Comparison of ENCODE assay signal across 13 cellular contexts in the genomic region with DNA sequence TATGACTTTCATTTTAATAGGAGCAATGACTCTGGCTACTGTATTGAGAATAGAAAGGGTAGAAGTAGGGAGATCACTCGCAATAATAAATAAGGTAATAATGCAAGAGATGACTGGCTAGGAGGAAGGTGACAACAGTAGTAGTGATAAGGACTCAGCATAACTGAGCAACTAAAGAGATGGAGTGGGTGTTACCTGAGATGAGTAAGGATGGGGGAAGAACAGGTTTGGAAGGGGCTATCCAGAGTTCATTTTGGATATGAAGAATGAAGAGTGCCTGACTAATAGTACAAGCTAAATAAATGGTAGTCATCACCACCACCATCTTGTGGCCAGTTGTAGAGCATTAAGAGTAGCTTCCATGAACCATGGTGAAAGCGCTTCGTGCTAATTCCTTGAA.
DNase-seq lines count a peak whose midpoint lies in the region; ATAC-seq lines count a peak whose summit lies in the region.
"Had no signal": no experiment of that assay in that cellular context is flagged by ENCODE, and none has a peak within 500 bp of the region (broad histone marks: within the 10 kb centered on the region; RNA-seq: fewer than 3 reads in every experiment).

No MANE protein-coding gene starts in this region.

- H3K4me3 Mint-ChIP-seq in activated T-cell treated with anti-CD3 and anti-CD28 coated beads, Interleukin-2, amount 50 U/mL, for 4 hours: no peak overlapping the region
- H3K4me3 Mint-ChIP-seq in stimulated activated effector memory CD8-positive, alpha-beta T cell treated with anti-CD3 and anti-CD28 coated beads, Interleukin-12 subunit alpha, Interleukin-12 subunit beta, amount 100 ng/mL, for 72 hours: no peak overlapping the region
- H3K4me3 Mint-ChIP-seq: CD4-positive, alpha-beta memory T cell; H9 had no signal

- ATAC-seq in activated T-cell treated with anti-CD3 and anti-CD28 coated beads, Interleukin-2, amount 50 U/mL, for 4 hours: peak; percentile 88 to 92
- ATAC-seq in stimulated activated effector memory CD8-positive, alpha-beta T cell treated with anti-CD3 and anti-CD28 coated beads, Interleukin-12 subunit alpha, Interleukin-12 subunit beta, amount 100 ng/mL, for 72 hours: peak; percentile 97
- no peak for ATAC-seq in GM18519 (IDR thresholded peaks at IDR 0.05; ENCODE audit: low FRiP score, unreplicated experiment)
- ATAC-seq: A549 had no signal

- peaks cover 16% of the 10 kb centered on the region for H3K9me3 Mint-ChIP-seq in activated T-cell treated with anti-CD3 and anti-CD28 coated beads, Interleukin-2, amount 50 U/mL, for 4 hours
- H3K9me3 Mint-ChIP-seq in stimulated activated effector memory CD8-positive, alpha-beta T cell treated with anti-CD3 and anti-CD28 coated beads, Interleukin-12 subunit alpha, Interleukin-12 subunit beta, amount 100 ng/mL, for 72 hours: peaks cover 17% of the 10 kb centered on the region

- H3K27ac Mint-ChIP-seq in stimulated activated effector memory CD8-positive, alpha-beta T cell treated with anti-CD3 and anti-CD28 coated beads, Interleukin-12 subunit alpha, Interleukin-12 subunit beta, amount 100 ng/mL, for 72 hours: no peak overlapping the region

- peaks cover 11% of the 10 kb centered on the region for H3K4me1 Mint-ChIP-seq in activated T-cell treated with anti-CD3 and anti-CD28 coated beads, Interleukin-2, amount 50 U/mL, for 4 hours (ENCODE audit: low read depth)
- peaks cover 16% of the 10 kb centered on the region for H3K4me1 Mint-ChIP-seq in stimulated activated effector memory CD8-positive, alpha-beta T cell treated with anti-CD3 and anti-CD28 coated beads, Interleukin-12 subunit alpha, Interleukin-12 subunit beta, amount 100 ng/mL, for 72 hours
- H3K4me1 Mint-ChIP-seq: H9 had no signal

- H3K27me3 Mint-ChIP-seq in activated T-cell treated with anti-CD3 and anti-CD28 coated beads, Interleukin-2, amount 50 U/mL, for 4 hours (ENCODE audit: low read depth): no peaks in the 10 kb centered on the region
- H3K27me3 Mint-ChIP-seq: CD4-positive, alpha-beta memory T cell had no signal

- H3K36me3 Mint-ChIP-seq in activated T-cell treated with anti-CD3 and anti-CD28 coated beads, Interleukin-2, amount 50 U/mL, for 4 hours (ENCODE audit: insufficient read depth): peaks cover 42% of the 10 kb centered on the region
- H3K36me3 Mint-ChIP-seq in stimulated activated effector memory CD8-positive, alpha-beta T cell treated with anti-CD3 and anti-CD28 coated beads, Interleukin-12 subunit alpha, Interleukin-12 subunit beta, amount 100 ng/mL, for 72 hours: peaks cover 54% of the 10 kb centered on the region

- DNase-seq in activated T-cell treated with anti-CD3 and anti-CD28 coated beads, Interleukin-2, amount 50 U/mL, for 4 hours: no peak
- no peak for DNase-seq in activated T-cell treated with anti-CD3 and anti-CD28 coated beads, Interleukin-2, amount 50 U/mL, for 48 hours
- DNase-seq in stimulated activated CD4-positive, alpha-beta T cell treated with anti-CD3 and anti-CD28 coated beads, Interleukin-4, amount 100 ng/mL, for 24 hours: peak; percentile 11
- DNase-seq in stimulated activated CD4-positive, alpha-beta T cell treated with anti-CD3 and anti-CD28 coated beads, Interleukin-15, amount 100 ng/mL, for 24 hours: no peak
- no peak for DNase-seq in stimulated activated effector memory CD8-positive, alpha-beta T cell treated with anti-CD3 and anti-CD28 coated beads, Interleukin-12 subunit alpha, Interleukin-12 subunit beta, amount 100 ng/mL, for 72 hours (ENCODE audit: low spot score in 2 of 2)
- DNase-seq: BE2C; CD4-positive, alpha-beta memory T cell; DMS79; EL; GOT3; H9 had no signal
